ENCODE assay signal across 8 cellular contexts in genomic region chr2:161576421-161576820, GRCh38. TPM values are rescaled to one million over a fixed set of nuclear protein-coding genes. Genes with fewer than 3 reads are reported as not detected.
A peak's percentile ranks its signal among the peaks of the same experiment; 100 is the strongest.
DNase-seq lines count a peak whose midpoint lies in the region; ATAC-seq, FAIRE-seq and TF ChIP-seq lines count a peak whose summit lies in the region.

No MANE protein-coding gene starts in this region.

- ATAC-seq in GM21423 (IDR thresholded peaks at IDR 0.05; ENCODE audit: unreplicated experiment) (peak; percentile 61), HG03571 (IDR thresholded peaks at IDR 0.05; ENCODE audit: unreplicated experiment) (peak; percentile 68)

- FAIRE-seq in H54 (lab: Jason Lieb, UNC) (no peak), HTR-8/SVneo (lab: Jason Lieb, UNC) (no peak)

- peak; percentile 32 for DNase-seq in GM13976 (ENCODE audit: low spot score)
- no peak for DNase-seq in fibroblast of the aortic adventitia (ENCODE audit: low read depth)
- DNase-seq in H54 (ENCODE audit: insufficient read length, low spot score), result no peak
- no peak for DNase-seq in HPDE6-E6E7 (ENCODE audit: extremely low spot score)
- no peak for DNase-seq in AG20443 (ENCODE audit: low spot score)
- no peak for DNase-seq in HTR-8/SVneo (ENCODE audit: insufficient read length, low spot score)

- in situ Hi-C loops in GM13976 (cut with MboI; ENCODE audit: low sequenced_read_pairs, unreplicated experiment), result loop anchor here (25.0 kb wide), 1 partner anchor 536 kb away; no protein-coding TSS in a partner anchor

- no peak overlapping the region for H3K4me3 ChIP-seq in fibroblast of the aortic adventitia (ENCODE audit: low read depth, low read length)

- no peak for TF ChIP-seq POLR2A in H54 (IDR thresholded peaks at IDR 0.05; ENCODE audit: low read depth, low read length)

- peak; percentile 26 for TF ChIP-seq CTCF in GM13976 (IDR thresholded peaks at IDR 0.05; ENCODE audit: borderline replicate concordance, control extremely low read depth, extremely low read depth, insufficient read depth, missing control alignments)
- TF ChIP-seq CTCF in fibroblast of the aortic adventitia (IDR thresholded peaks at IDR 0.05; ENCODE audit: insufficient read depth, low read length), result peak; percentile 29

RNA-seq across cellular contexts. Expression of gene SLC4A10, which starts 47.8 kb away (rescaled TPM):
- total RNA-seq in fibroblast of the aortic adventitia (ENCODE audit: low replicate concordance), result not detected in 2 replicates
